In genomic region chr20:3071266-3071609, GRCh38 we compare ENCODE assay signal across 12 cellular contexts. TPM values are rescaled to one million over a fixed set of nuclear protein-coding genes. Genes with fewer than 3 reads are reported as not detected.
DNase-seq lines count a peak whose midpoint lies in the region; ATAC-seq and TF ChIP-seq lines count a peak whose summit lies in the region.
"Had no signal": no experiment of that assay in that cellular context is flagged by ENCODE, and none has a peak within 500 bp of the region (broad histone marks: within the 10 kb centered on the region; RNA-seq: fewer than 3 reads in every experiment).

No MANE protein-coding gene starts in this region.

- POLR2A ChIA-PET in activated B cell treated with CpG ODN at 0.5 μM for 24 hours (lab: Charles Lee) = interaction anchor here (1.5 to 1.9 kb wide), 2 partner anchors 26 to 419 kb away, joined by 3 to 7 read pairs; partner anchors contain the start of genes MRPS26 and NOP56

- peak; percentile 4 for DNase-seq in GM20000 (ENCODE audit: low spot score)
- no peak for DNase-seq in activated B cell treated with CpG ODN at 0.5 μM for 24 hours
- no peak for DNase-seq in HCEC 1CT
- DNase-seq: midbrain, NCI-H187, substantia nigra had no signal

- H3K4me3 Mint-ChIP-seq in activated B cell treated with CpG ODN at 0.5 μM for 24 hours = peak overlapping the region; percentile 81

- H3K9me3 Mint-ChIP-seq in activated B cell treated with CpG ODN at 0.5 μM for 24 hours = no peaks in the 10 kb centered on the region

- TF ChIP-seq CTCF in GM20000 (IDR thresholded peaks at IDR 0.05; ENCODE audit: extremely low read depth, missing control alignments) = no peak
- no peak for TF ChIP-seq CTCF in activated B cell treated with CpG ODN at 0.5 μM for 24 hours (IDR thresholded peaks at IDR 0.05)

- peaks cover 7% of the 10 kb centered on the region for H3K27me3 Mint-ChIP-seq in activated B cell treated with CpG ODN at 0.5 μM for 24 hours

- CTCF ChIA-PET in activated B cell treated with CpG ODN at 0.5 μM for 24 hours (lab: Charles Lee) = interaction anchor here (1.7 kb wide), 1 partner anchor 17 kb away, joined by 5 read pairs; no protein-coding TSS in a partner anchor

- peak overlapping the region; percentile 41 for H3K4me3 ChIP-seq in iPS-15b (ENCODE audit: low read depth, low read length)
- peak overlapping the region; percentile 32 to 61 (median 56) for H3K4me3 ChIP-seq in skin epidermis

- peak overlapping the region in 6 of 21 experiments; percentile 43 to 83 (median 61) for H3K27ac ChIP-seq in skin epidermis

- ATAC-seq in activated B cell treated with CpG ODN at 0.5 μM for 24 hours (ENCODE audit: low read depth) (no peak), GM19324 (IDR thresholded peaks at IDR 0.05; ENCODE audit: low FRiP score, unreplicated experiment) (no peak), GM21423 (IDR thresholded peaks at IDR 0.05; ENCODE audit: unreplicated experiment) (no peak), HG03432 (IDR thresholded peaks at IDR 0.05; ENCODE audit: unreplicated experiment) (no peak)

- H3K4me1 Mint-ChIP-seq in activated B cell treated with CpG ODN at 0.5 μM for 24 hours = peaks cover 44% of the 10 kb centered on the region

- H3K36me3 ChIP-seq in iPS-15b (ENCODE audit: control insufficient read depth, insufficient read depth, low read length) = no peaks in the 10 kb centered on the region

- H3K27ac Mint-ChIP-seq in activated B cell treated with CpG ODN at 0.5 μM for 24 hours = peak overlapping the region; percentile 18

- no peak overlapping the region for H3K9ac ChIP-seq in iPS-15b (ENCODE audit: low read depth, low read length)

- H3K27me3 ChIP-seq in iPS-15b (ENCODE audit: control insufficient read depth, insufficient read depth, low read length) = peaks cover 23% of the 10 kb centered on the region

- intact Hi-C loops in activated B cell treated with CpG ODN at 0.5 μM for 24 hours (cut with micrococcal nuclease) = no loop called here

- H3K9me3 ChIP-seq in iPS-15b (ENCODE audit: control insufficient read depth, insufficient read depth, low read length) = no peaks in the 10 kb centered on the region

- no peaks in the 10 kb centered on the region for H3K4me1 ChIP-seq in iPS-15b (ENCODE audit: control insufficient read depth, insufficient read depth, low read length)

- H3K36me3 Mint-ChIP-seq in activated B cell treated with CpG ODN at 0.5 μM for 24 hours (ENCODE audit: low read depth) = no peaks in the 10 kb centered on the region

RNA-seq across cellular contexts. Expression of gene OXT, which starts 0.2 kb away (rescaled TPM):
- total RNA-seq in activated B cell treated with CpG ODN at 0.5 μM for 24 hours = not detected in 2 replicates
- total RNA-seq: G401 had no signal

RNA-seq across cellular contexts. Expression of gene AVP, which starts 13.3 kb away (rescaled TPM):
- not detected in 2 replicates for total RNA-seq in activated B cell treated with CpG ODN at 0.5 μM for 24 hours
- total RNA-seq: G401 had no signal

RNA-seq across cellular contexts. Expression of gene MRPS26, which starts 25.4 kb away (rescaled TPM):
- 30.6 and 34.7 TPM in 2 replicates for total RNA-seq in activated B cell treated with CpG ODN at 0.5 μM for 24 hours

RNA-seq across cellular contexts. Expression of gene GNRH2, which starts 27.8 kb away (rescaled TPM):
- 0.75 TPM in 1 of 2 replicates, not detected in the other for total RNA-seq in activated B cell treated with CpG ODN at 0.5 μM for 24 hours
- total RNA-seq: G401 had no signal
